ENCODE assay signal across 13 cellular contexts in genomic region chr2:189799030-189799331, GRCh38.
"Had no signal": no experiment of that assay in that cellular context is flagged by ENCODE, and none has a peak within 500 bp of the region (broad histone marks: within the 10 kb centered on the region; RNA-seq: fewer than 3 reads in every experiment).

No MANE protein-coding gene starts in this region.

- H3K4me3 Mint-ChIP-seq: activated naive CD8-positive, alpha-beta T cell treated with anti-CD3 and anti-CD28 coated beads, Interleukin-2, amount 50 U/mL, for 24 hours; stimulated activated memory B cell treated with anti-CD40 and anti-IgM and Interleukin-4, amounts not matched to agents 10 μg/mL and 1 μg/mL and 100 μg/mL, for 72 hours had no signal

- ATAC-seq: stimulated activated memory B cell treated with anti-CD40 and anti-IgM and Interleukin-4, amounts not matched to agents 10 μg/mL and 1 μg/mL and 100 μg/mL, for 72 hours had no signal

- H3K27ac Mint-ChIP-seq: activated naive CD8-positive, alpha-beta T cell treated with anti-CD3 and anti-CD28 coated beads, Interleukin-2, amount 50 U/mL, for 24 hours; stimulated activated memory B cell treated with anti-CD40 and anti-IgM and Interleukin-4, amounts not matched to agents 10 μg/mL and 1 μg/mL and 100 μg/mL, for 72 hours had no signal

- H3K9me3 Mint-ChIP-seq: activated naive CD8-positive, alpha-beta T cell treated with anti-CD3 and anti-CD28 coated beads, Interleukin-2, amount 50 U/mL, for 24 hours; naive thymus-derived CD4-positive, alpha-beta T cell; stimulated activated memory B cell treated with anti-CD40 and anti-IgM and Interleukin-4, amounts not matched to agents 10 μg/mL and 1 μg/mL and 100 μg/mL, for 72 hours had no signal

- H3K4me1 ChIP-seq: left lung, thyroid gland had no signal

- H3K4me3 ChIP-seq: esophagus squamous epithelium, left lung, thyroid gland had no signal

- H3K9me3 ChIP-seq: esophagus squamous epithelium, left lung, neutrophil, thyroid gland had no signal

- H3K36me3 ChIP-seq: neutrophil had no signal

- H3K27me3 ChIP-seq: esophagus squamous epithelium, left lung, neutrophil, thyroid gland had no signal

- H3K27me3 Mint-ChIP-seq: activated naive CD8-positive, alpha-beta T cell treated with anti-CD3 and anti-CD28 coated beads, Interleukin-2, amount 50 U/mL, for 24 hours; naive thymus-derived CD4-positive, alpha-beta T cell; stimulated activated memory B cell treated with anti-CD40 and anti-IgM and Interleukin-4, amounts not matched to agents 10 μg/mL and 1 μg/mL and 100 μg/mL, for 72 hours had no signal

- H3K4me1 Mint-ChIP-seq: stimulated activated memory B cell treated with anti-CD40 and anti-IgM and Interleukin-4, amounts not matched to agents 10 μg/mL and 1 μg/mL and 100 μg/mL, for 72 hours had no signal

- DNase-seq: activated CD4-positive, alpha-beta T cell treated with anti-CD3 and anti-CD28 coated beads, Interleukin-2, amount 50 U/mL, for 1 hour; activated CD8-positive, alpha-beta memory T cell treated with anti-CD3 and anti-CD28 coated beads for 24 hours; activated naive CD4-positive, alpha-beta T cell treated with Interleukin-2 at 50 U/mL for 16 hours; activated naive CD8-positive, alpha-beta T cell treated with anti-CD3 and anti-CD28 coated beads, Interleukin-2, amount 50 U/mL, for 24 hours; activated T-cell treated with anti-CD3 and anti-CD28 coated beads for 4 hours; esophagus squamous epithelium; glutamatergic neuron; kidney; left lung; naive thymus-derived CD4-positive, alpha-beta T cell; thyroid gland had no signal

- H3K27ac ChIP-seq: esophagus squamous epithelium, left lung, neutrophil, thyroid gland had no signal
